In the genomic region with DNA sequence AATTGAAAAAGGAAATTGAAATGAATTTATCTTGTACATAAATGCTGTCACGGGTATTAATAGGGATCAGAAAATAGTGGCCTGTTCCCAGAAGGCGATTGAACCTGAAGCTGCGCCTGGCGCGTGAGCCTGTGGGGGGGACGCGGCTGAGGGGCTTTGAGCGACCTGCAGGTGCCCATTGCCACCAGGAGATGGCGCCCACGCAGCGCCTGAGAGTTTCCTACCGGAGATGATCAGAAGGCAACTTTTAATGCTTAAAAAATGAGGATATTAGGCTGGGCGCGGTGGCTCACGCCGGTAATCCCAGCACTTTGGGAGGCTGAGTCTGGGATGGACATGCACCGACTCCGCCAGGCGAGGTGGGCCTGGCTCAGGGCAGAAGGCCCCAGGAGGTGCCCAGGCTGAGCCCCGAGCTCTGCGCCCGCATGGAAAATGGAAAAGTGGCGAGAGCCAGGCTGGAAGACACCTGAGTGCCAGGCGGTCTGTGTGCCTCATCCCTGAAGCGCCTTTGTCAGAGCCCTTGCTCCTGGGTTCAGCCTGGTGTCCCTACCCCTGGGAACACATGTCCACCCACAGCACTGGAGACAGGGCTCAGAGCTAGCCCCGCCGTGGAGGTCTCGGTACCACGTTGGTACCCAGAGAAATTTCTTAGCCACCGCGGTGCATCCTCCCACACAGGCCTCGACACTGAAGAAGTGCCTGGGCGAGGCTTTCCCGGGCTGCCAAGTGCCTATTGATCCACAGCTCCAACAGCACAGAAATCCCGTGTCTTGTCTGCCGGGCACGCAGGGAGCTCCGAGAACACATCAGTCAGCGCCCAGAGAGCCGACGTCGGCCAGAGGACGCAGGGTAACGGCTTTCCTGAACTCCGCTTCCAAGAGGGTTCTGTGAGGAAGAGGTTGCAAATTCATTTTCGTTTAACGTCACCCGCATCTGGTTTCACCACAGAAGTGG, we compare ENCODE assay signal across 8 cellular contexts.
DNase-seq lines count a peak whose midpoint lies in the region; ATAC-seq and TF ChIP-seq lines count a peak whose summit lies in the region.

No MANE protein-coding gene starts in this region.

- H3K9me3 Mint-ChIP-seq in naive thymus-derived CD8-positive, alpha-beta T cell, result no peaks in the 10 kb centered on the region

- DNase-seq in ACHN (peak; percentile 65), GM13976 (ENCODE audit: low spot score) (peak; percentile 91), NCI-H748 (lab: John Stamatoyannopoulos, UW; ENCODE audit: unreplicated experiment) (peak; percentile 56), erythroblast (lab: John Stamatoyannopoulos, UW) (peak; percentile 60 to 80), superior temporal gyrus (ENCODE audit: extremely low spot score) (peak; percentile 86), NCI-H526 treated with DMSO at 0.1 percent for 48 hours (lab: John Stamatoyannopoulos, UW) (no peak)
- peak; percentile 9 for DNase-seq in activated CD8-positive, alpha-beta memory T cell treated with anti-CD3 and anti-CD28 coated beads, Interleukin-2, amount 50 U/mL, for 24 hours (ENCODE audit: extremely low read depth)
- DNase-seq in naive thymus-derived CD8-positive, alpha-beta T cell, result peak; percentile 28 to 70 (median 52)

- in situ Hi-C loops in ACHN (cut with HindIII; ENCODE audit: low pct_ligation_motif_present, low pct_unique_long_range_greater_than_20kb, low sequenced_read_pairs), result no loop called here
- in situ Hi-C loops in GM13976 (cut with MboI; ENCODE audit: low sequenced_read_pairs, unreplicated experiment), result no loop called here

- no peaks in the 10 kb centered on the region for H3K27me3 Mint-ChIP-seq in naive thymus-derived CD8-positive, alpha-beta T cell

- peak overlapping the region in 4 of 10 donors; percentile 37 to 75 (median 62) for H3K27ac Mint-ChIP-seq in naive thymus-derived CD8-positive, alpha-beta T cell

- ATAC-seq in naive thymus-derived CD8-positive, alpha-beta T cell, result peak; percentile 65 to 68

- POLR2A ChIA-PET in naive thymus-derived CD8-positive, alpha-beta T cell (lab: Charles Lee), result no interaction called here

- TF ChIP-seq POLR2A in erythroblast (IDR thresholded peaks at IDR 0.05; ENCODE audit: low read length), result no peak

- H3K36me3 Mint-ChIP-seq in naive thymus-derived CD8-positive, alpha-beta T cell, result peaks cover 2 to 33% (median 9%) of the 10 kb centered on the region in 3 donors

- no peak overlapping the region for H3K4me3 Mint-ChIP-seq in naive thymus-derived CD8-positive, alpha-beta T cell

- TF ChIP-seq CTCF in GM13976 (IDR thresholded peaks at IDR 0.05; ENCODE audit: borderline replicate concordance, control extremely low read depth, extremely low read depth, insufficient read depth, missing control alignments), result peak; percentile 82

- peaks cover 2 to 12% (median 8%) of the 10 kb centered on the region in 4 donors for H3K4me1 Mint-ChIP-seq in naive thymus-derived CD8-positive, alpha-beta T cell
